Comparison of ENCODE assay signal across 1 cellular context in genomic region chr22:36334081-36334831, GRCh38.
TF ChIP-seq lines count a peak whose summit lies in the region.

No MANE protein-coding gene starts in this region.

TF ChIP-seq in K562, 482 proteins besides CTCF, POLR2A, EP300 and RAD21 (continued from another document and continues in another):
- TF ChIP-seq AFF4 (CRISPR knock-in tag; IDR thresholded peaks at IDR 0.05) (no peak), ILF3 (IDR thresholded peaks at IDR 0.05; ENCODE audit: borderline replicate concordance) (no peak), CHD1 (IDR thresholded peaks at IDR 0.05; ENCODE audit: low read length) (no peak), STAT5A (IDR thresholded peaks at IDR 0.05; ENCODE audit: borderline replicate concordance, low read length) (peak; percentile 54; the same call in 1 of the 2 replicates), TEAD4 (IDR thresholded peaks at IDR 0.05; ENCODE audit: low read length) (peak; percentile 90), TEAD4 (CRISPR knock-in tag; IDR thresholded peaks at IDR 0.05; ENCODE audit: borderline replicate concordance) (no peak), ARID3A (IDR thresholded peaks at IDR 0.05; ENCODE audit: borderline replicate concordance, low read depth, low read length) (no peak), FOS (IDR thresholded peaks at IDR 0.05; ENCODE audit: extremely low read depth, insufficient read length) (no peak), SETDB1 (IDR thresholded peaks at IDR 0.05; ENCODE audit: low read length) (no peak), RCOR1 (IDR thresholded peaks at IDR 0.05; ENCODE audit: borderline replicate concordance in 1 of 2, low read depth in 2 of 2, low read length in 2 of 2) (peak in 1 of 2 experiments; percentile 50; a peak in 1 of 4 replicates), CTBP1 (IDR thresholded peaks at IDR 0.05; ENCODE audit: borderline replicate concordance) (peak; percentile 93), MGA (IDR thresholded peaks at IDR 0.05) (peak; percentile 71), RBFOX2 (IDR thresholded peaks at IDR 0.05; ENCODE audit: low read depth, low read length) (peak; percentile 54), CREB3L1 (IDR thresholded peaks at IDR 0.05; ENCODE audit: borderline replicate concordance, low read depth) (peak; percentile 57; the same call in 1 of the 2 replicates), TAL1 (IDR thresholded peaks at IDR 0.05) (peak; percentile 80), PML (IDR thresholded peaks at IDR 0.05; ENCODE audit: low read length) (peak; percentile 51; the same call in 1 of the 2 replicates), NFE2 (IDR thresholded peaks at IDR 0.05; ENCODE audit: low read depth) (peak; percentile 3; the same call in 1 of the 2 replicates), KAT7 (CRISPR knock-in tag; IDR thresholded peaks at IDR 0.05; ENCODE audit: borderline replicate concordance) (no peak), MCM7 (IDR thresholded peaks at IDR 0.05) (no peak), ZNF609 (CRISPR knock-in tag; IDR thresholded peaks at IDR 0.05; ENCODE audit: borderline replicate concordance) (no peak), ARNT (IDR thresholded peaks at IDR 0.05) (no peak), RNF2 (IDR thresholded peaks at IDR 0.05) (0 out of 2 replicates have a peak, but pooled peaks have one; percentile 56), ZKSCAN1 (IDR thresholded peaks at IDR 0.05; ENCODE audit: low read depth, low read length) (0 out of 2 replicates have a peak, but pooled peaks have one; percentile 50), CREB1 (IDR thresholded peaks at IDR 0.05) (peak; percentile 58), CREB1 (CRISPR knock-in tag; IDR thresholded peaks at IDR 0.05) (no peak), L3MBTL2 (IDR thresholded peaks at IDR 0.05) (peak; percentile 76), MBD2 (IDR thresholded peaks at IDR 0.05; ENCODE audit: borderline replicate concordance, low read depth) (0 out of 2 replicates have a peak, but pooled peaks have one; percentile 12), MEIS2 (IDR thresholded peaks at IDR 0.05; ENCODE audit: partially characterized antibody) (peak; percentile 13), ZFX (CRISPR knock-in tag; IDR thresholded peaks at IDR 0.05) (peak; percentile 44), ZSCAN32 (CRISPR knock-in tag; IDR thresholded peaks at IDR 0.05) (no peak), CBFA2T3 (IDR thresholded peaks at IDR 0.05) (peak; percentile 95), MAX (CRISPR knock-in tag; IDR thresholded peaks at IDR 0.05) (peak; percentile 78)
